19 cellular contexts compared by ENCODE assay signal in the genomic region with DNA sequence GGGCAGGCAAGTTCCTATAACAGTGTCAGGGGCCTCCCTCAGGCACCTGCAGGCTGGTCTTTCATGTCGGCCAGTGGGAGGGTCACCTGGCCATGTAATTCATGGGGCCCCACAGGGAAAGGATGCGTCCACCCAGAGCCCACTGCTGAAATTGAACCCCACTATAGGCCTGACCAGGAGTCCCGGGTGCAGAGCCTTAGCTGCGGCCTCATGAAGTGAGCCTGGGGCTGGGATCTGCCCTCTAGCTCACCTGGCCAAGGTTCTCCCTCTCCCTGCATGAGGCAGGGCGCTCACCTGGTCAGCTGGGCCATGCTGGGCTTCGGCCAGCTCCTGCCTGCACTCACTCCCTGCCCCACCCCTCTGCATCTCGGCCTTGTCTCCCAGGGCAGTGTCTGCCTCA. TPM values are rescaled to one million over a fixed set of nuclear protein-coding genes. Genes with fewer than 3 reads are reported as not detected.
DNase-seq lines count a peak whose midpoint lies in the region; ATAC-seq and TF ChIP-seq lines count a peak whose summit lies in the region.
"Had no signal": no experiment of that assay in that cellular context is flagged by ENCODE, and none has a peak within 500 bp of the region (broad histone marks: within the 10 kb centered on the region; RNA-seq: fewer than 3 reads in every experiment).

No MANE protein-coding gene starts in this region.

- H3K36me3 ChIP-seq in right atrium auricular region (no peaks in the 10 kb centered on the region), neuronal stem cell (replicated peaks in 1 of 2; ENCODE audit: control insufficient read depth in 2 of 2, insufficient read depth in 2 of 2, low read length in 2 of 2) (no peaks in the 10 kb centered on the region)
- H3K36me3 ChIP-seq: BE2C had no signal

- WGBS in right cardiac atrium: 74% methylated on average over 7 of the region's 7 CpGs
- WGBS in neuronal stem cell (ENCODE audit: extremely low coverage in 2 of 2, insufficient read length in 2 of 2, insufficient replicate concordance in 1 of 2), 2 donors: no CpG with 5 or more reads among the region's 7 CpGs

- no peak overlapping the region for H3K9ac ChIP-seq in neuronal stem cell (ENCODE audit: low read depth, low read length, poor library complexity)

- ATAC-seq in right cardiac atrium: no peak
- ATAC-seq in effector memory CD8-positive, alpha-beta T cell (replicated peaks): no peak
- no peak for ATAC-seq in HG02981 (IDR thresholded peaks at IDR 0.05; ENCODE audit: unreplicated experiment)
- ATAC-seq: GM23338, HepG2 had no signal

- no peak overlapping the region for H3K14ac ChIP-seq in neuronal stem cell (ENCODE audit: low read length)

- H3K4me3 ChIP-seq in right atrium auricular region: no peak overlapping the region
- no peak overlapping the region for H3K4me3 ChIP-seq in right cardiac atrium (ENCODE audit: low read length)
- no peak overlapping the region for H3K4me3 ChIP-seq in neuronal stem cell (ENCODE audit: low read length in 2 of 2)
- H3K4me3 ChIP-seq: GM23338 had no signal

- no peak overlapping the region for H4K91ac ChIP-seq in neuronal stem cell (ENCODE audit: low read depth, low read length, poor library complexity)

- H3K23ac ChIP-seq in neuronal stem cell (ENCODE audit: low read depth, low read length, poor library complexity): no peak overlapping the region

- no peak overlapping the region for H2BK5ac ChIP-seq in neuronal stem cell (ENCODE audit: low read length)

- H2BK12ac ChIP-seq in neuronal stem cell (ENCODE audit: low read length): no peak overlapping the region

- no peak for TF ChIP-seq CTCF in right atrium auricular region (IDR thresholded peaks at IDR 0.05)

- intact Hi-C loops in right cardiac atrium (cut with DNase I): no loop called here

- no peak overlapping the region for H3K27ac Mint-ChIP-seq in effector memory CD8-positive, alpha-beta T cell
- H3K27ac Mint-ChIP-seq: CD4-positive, alpha-beta T cell; IgD-negative memory B cell had no signal

- DNase-seq in right atrium auricular region (ENCODE audit: low spot score) (peak; percentile 44), right cardiac atrium (no peak), ecto neural progenitor cell (ENCODE audit: low spot score) (peak; percentile 30), neuronal stem cell (ENCODE audit: low spot score) (no peak), globus pallidus (ENCODE audit: low spot score) (no peak)
- DNase-seq in effector memory CD8-positive, alpha-beta T cell: no peak
- DNase-seq: BE2C; C1 segment of cervical spinal cord; CD4-positive, alpha-beta T cell; DMS153; DMS79; GDM1; H7 had no signal

- H3K9me3 ChIP-seq in right atrium auricular region (no peaks in the 10 kb centered on the region), right cardiac atrium (ENCODE audit: control insufficient read depth, low read length) (no peaks in the 10 kb centered on the region), neuronal stem cell (replicated peaks in 1 of 2; ENCODE audit: control insufficient read depth in 2 of 2, insufficient read depth in 1 of 2, low read depth in 1 of 2, low read length in 2 of 2) (no peaks in the 10 kb centered on the region)
- H3K9me3 ChIP-seq: BE2C had no signal

- H3K27me3 Mint-ChIP-seq in effector memory CD8-positive, alpha-beta T cell: peaks cover 0 to 38% of the 10 kb centered on the region in 2 donors

- H3K27ac ChIP-seq in right atrium auricular region (no peak overlapping the region), right cardiac atrium (ENCODE audit: low read length) (no peak overlapping the region), neuronal stem cell (replicated peaks; ENCODE audit: low read length) (no peak overlapping the region)

- H3K4me2 ChIP-seq in neuronal stem cell (ENCODE audit: insufficient read depth, low read length, poor library complexity, severe bottlenecking): no peak overlapping the region

- peak overlapping the region; percentile 42 for H3K18ac ChIP-seq in neuronal stem cell (ENCODE audit: low read length)

- H3K36me3 Mint-ChIP-seq in effector memory CD8-positive, alpha-beta T cell (ENCODE audit: insufficient read depth): no peaks in the 10 kb centered on the region

- H3K79me1 ChIP-seq in neuronal stem cell (ENCODE audit: low read depth, low read length): peaks cover 2% of the 10 kb centered on the region

- H3K4me1 Mint-ChIP-seq in effector memory CD8-positive, alpha-beta T cell (ENCODE audit: low read depth in 2 of 2): no peaks in the 10 kb centered on the region
- H3K4me1 Mint-ChIP-seq: IgD-negative memory B cell had no signal

- no peak overlapping the region for H2AFZ ChIP-seq in neuronal stem cell (ENCODE audit: low read length)

- H3K9me3 Mint-ChIP-seq in effector memory CD8-positive, alpha-beta T cell: no peaks in the 10 kb centered on the region
- H3K9me3 Mint-ChIP-seq: CD4-positive, alpha-beta T cell; IgD-negative memory B cell had no signal

- H3K4me3 Mint-ChIP-seq in effector memory CD8-positive, alpha-beta T cell: no peak overlapping the region
- H3K4me3 Mint-ChIP-seq: CD4-positive, alpha-beta T cell; GM23338; IgD-negative memory B cell had no signal

- no peak overlapping the region for H2AK5ac ChIP-seq in neuronal stem cell (ENCODE audit: low read depth, low read length)

- no peak overlapping the region for H4K8ac ChIP-seq in neuronal stem cell (ENCODE audit: low read depth, low read length)

- no peak overlapping the region for H2BK15ac ChIP-seq in neuronal stem cell (ENCODE audit: low read length)

- no peaks in the 10 kb centered on the region for H3K27me3 ChIP-seq in right atrium auricular region
- no peaks in the 10 kb centered on the region for H3K27me3 ChIP-seq in right cardiac atrium (ENCODE audit: control insufficient read depth, insufficient read depth)
- peaks cover 0 to 25% (median 0%) of the 10 kb centered on the region in 3 experiments for H3K27me3 ChIP-seq in neuronal stem cell (ENCODE audit: control insufficient read depth in 3 of 3, insufficient read depth in 3 of 3, low read depth in 1 of 3, low read length in 3 of 3)
- H3K27me3 ChIP-seq: BE2C had no signal

- H3K4me1 ChIP-seq in right atrium auricular region (no peaks in the 10 kb centered on the region), right cardiac atrium (ENCODE audit: control insufficient read depth, insufficient read depth, low read length) (no peaks in the 10 kb centered on the region), neuronal stem cell (ENCODE audit: control insufficient read depth in 2 of 2, insufficient read depth in 1 of 2, low read depth in 1 of 2, low read length in 2 of 2) (no peaks in the 10 kb centered on the region)
- H3K4me1 ChIP-seq: BE2C had no signal

- H2BK120ac ChIP-seq in neuronal stem cell (ENCODE audit: low read depth, low read length): no peak overlapping the region

- H3K4ac ChIP-seq in neuronal stem cell (ENCODE audit: low read length): no peak overlapping the region

RNA-seq across cellular contexts. Expression of a gene that starts 41.1 kb away (rescaled TPM):
- total RNA-seq in right atrium auricular region: not detected
- total RNA-seq in right cardiac atrium: not detected
- not detected for polyA plus RNA-seq in right cardiac atrium
- polyA plus RNA-seq in neuronal stem cell (2013, experiment 1 of 2): 0.04 TPM
- polyA plus RNA-seq in neuronal stem cell (2013, experiment 2 of 2): 0.01 TPM
- total RNA-seq: A172; CD4-positive, alpha-beta T cell; Daoy; HepG2 had no signal
- polyA plus RNA-seq: HepG2, IgD-negative memory B cell had no signal

Comparison
In these comparisons a context has a peak if more than half of its experiments do, and no peak if none do; other contexts are left out.
1. DNase-seq: peak in right atrium auricular region (single experiment) and ecto neural progenitor cell (single experiment); none in right cardiac atrium (0 of 3), neuronal stem cell (single experiment), effector memory CD8-positive, alpha-beta T cell (0 of 3) and globus pallidus (single experiment).